Comparison of ENCODE assay signal across 11 cellular contexts in genomic region chr14:83706555-83706954, GRCh38.
A peak's percentile ranks its signal among the peaks of the same experiment; 100 is the strongest.
DNase-seq lines count a peak whose midpoint lies in the region; ATAC-seq and TF ChIP-seq lines count a peak whose summit lies in the region.
"Had no signal": no experiment of that assay in that cellular context is flagged by ENCODE, and none has a peak within 500 bp of the region (broad histone marks: within the 10 kb centered on the region; RNA-seq: fewer than 3 reads in every experiment).

No MANE protein-coding gene starts in this region.

- H4K20me1 ChIP-seq in neural cell (ENCODE audit: insufficient read depth), result no peaks in the 10 kb centered on the region

- H3K9ac ChIP-seq in neural cell (ENCODE audit: low read length), result no peak overlapping the region

- H3K4me2 ChIP-seq in neural cell (ENCODE audit: low read length), result no peak overlapping the region

- H3K36me3 ChIP-seq in ectodermal cell (ENCODE audit: control insufficient read depth, insufficient read depth, low read length), result no peaks in the 10 kb centered on the region
- no peaks in the 10 kb centered on the region for H3K36me3 ChIP-seq in neural cell (ENCODE audit: insufficient read depth, low read length)
- H3K36me3 ChIP-seq in Peyer's patch, result no peaks in the 10 kb centered on the region
- H3K36me3 ChIP-seq: right lobe of liver had no signal

- no peak for TF ChIP-seq RAD21 in neural cell (conservative IDR thresholded peaks at IDR 0.05)

- whole genome bisulfite sequencing in ectodermal cell, 2 experiments, result 7 to 12% methylated on average over 1 of the region's 1 CpG

- DNase-seq in DMS 273 treated with DMSO at 0.1 percent for 48 hours (lab: John Stamatoyannopoulos, UW), result peak; percentile 86
- peak; percentile 98 for DNase-seq in NCI-H1694 treated with DMSO at 0.1 percent for 48 hours (lab: John Stamatoyannopoulos, UW)
- no peak for DNase-seq in Peyer's patch
- no peak for DNase-seq in GM19240 (ENCODE audit: insufficient read length, low spot score)
- DNase-seq: activated naive CD4-positive, alpha-beta T cell treated with anti-CD3 and anti-CD28 coated beads, Interleukin-2, amount 10 ng/mL, durations not matched to agents 7 days and 5 days; right lobe of liver; SHP77 had no signal

- H3K9me3 ChIP-seq in ectodermal cell (ENCODE audit: control insufficient read depth, low read length) (no peaks in the 10 kb centered on the region), neural cell (ENCODE audit: low read length) (no peaks in the 10 kb centered on the region), Peyer's patch (no peaks in the 10 kb centered on the region)
- H3K9me3 ChIP-seq: right lobe of liver had no signal

- H3K27ac ChIP-seq in ectodermal cell (ENCODE audit: insufficient read depth, low read depth, low read length, poor library complexity, severe bottlenecking) (peak overlapping the region; percentile 37), neural cell (ENCODE audit: low read length) (no peak overlapping the region), Peyer's patch (no peak overlapping the region)
- H3K27ac ChIP-seq: right lobe of liver had no signal

- H2AFZ ChIP-seq in neural cell (ENCODE audit: low read depth, low read length), result no peak overlapping the region

- no peaks in the 10 kb centered on the region for H3F3A ChIP-seq in neural cell (ENCODE audit: insufficient read depth, low read length, poor library complexity, severe bottlenecking)

- TF ChIP-seq POLR2A in Peyer's patch (IDR thresholded peaks at IDR 0.05), result no peak

- H3K4me3 ChIP-seq in ectodermal cell (ENCODE audit: insufficient read depth, low read depth, low read length) (no peak overlapping the region), neural cell (ENCODE audit: low read length) (no peak overlapping the region), Peyer's patch (no peak overlapping the region)
- H3K4me3 ChIP-seq: right lobe of liver had no signal

- no peaks in the 10 kb centered on the region for H3K79me2 ChIP-seq in neural cell (replicated peaks; ENCODE audit: insufficient read depth, low read length)

- TF ChIP-seq EP300 in neural cell (conservative IDR thresholded peaks at IDR 0.05; ENCODE audit: poor library complexity, severe bottlenecking), result peak; percentile 58

- H3K27me3 ChIP-seq in ectodermal cell (ENCODE audit: control insufficient read depth, insufficient read depth, low read length, poor library complexity, severe bottlenecking) (no peaks in the 10 kb centered on the region), neural cell (ENCODE audit: insufficient read depth, low read depth, low read length) (no peaks in the 10 kb centered on the region), Peyer's patch (no peaks in the 10 kb centered on the region)
- H3K27me3 ChIP-seq: right lobe of liver had no signal

- H3K4me1 ChIP-seq in ectodermal cell (ENCODE audit: control insufficient read depth, insufficient read depth, low read length) (no peaks in the 10 kb centered on the region), Peyer's patch (no peaks in the 10 kb centered on the region)
- H3K4me1 ChIP-seq: right lobe of liver had no signal

- H3K9me2 ChIP-seq in neural cell (ENCODE audit: insufficient read depth, low read length), result no peaks in the 10 kb centered on the region

- TF ChIP-seq CTCF in neural cell (IDR thresholded peaks at IDR 0.05; ENCODE audit: poor library complexity, severe bottlenecking), result no peak
- TF ChIP-seq CTCF in Peyer's patch (IDR thresholded peaks at IDR 0.05), result no peak

- ATAC-seq in HG02981 (IDR thresholded peaks at IDR 0.05; ENCODE audit: unreplicated experiment) (no peak), GM21786 (IDR thresholded peaks at IDR 0.05; ENCODE audit: unreplicated experiment) (no peak)

TF ChIP-seq in neural cell, 6 proteins besides CTCF, POLR2A, EP300 and RAD21:
- TF ChIP-seq SMC3 (conservative IDR thresholded peaks at IDR 0.05; ENCODE audit: poor library complexity) (no peak), TAF1 (IDR thresholded peaks at IDR 0.05; ENCODE audit: low read depth) (no peak), MXI1 (conservative IDR thresholded peaks at IDR 0.05; ENCODE audit: poor library complexity, severe bottlenecking) (no peak), POLR2AphosphoS5 (IDR thresholded peaks at IDR 0.05) (no peak), EZH2 (IDR thresholded peaks at IDR 0.05; ENCODE audit: borderline replicate concordance, insufficient read depth, low read length, poor library complexity, severe bottlenecking) (no peak)
- TF ChIP-seq, protein P1, sequence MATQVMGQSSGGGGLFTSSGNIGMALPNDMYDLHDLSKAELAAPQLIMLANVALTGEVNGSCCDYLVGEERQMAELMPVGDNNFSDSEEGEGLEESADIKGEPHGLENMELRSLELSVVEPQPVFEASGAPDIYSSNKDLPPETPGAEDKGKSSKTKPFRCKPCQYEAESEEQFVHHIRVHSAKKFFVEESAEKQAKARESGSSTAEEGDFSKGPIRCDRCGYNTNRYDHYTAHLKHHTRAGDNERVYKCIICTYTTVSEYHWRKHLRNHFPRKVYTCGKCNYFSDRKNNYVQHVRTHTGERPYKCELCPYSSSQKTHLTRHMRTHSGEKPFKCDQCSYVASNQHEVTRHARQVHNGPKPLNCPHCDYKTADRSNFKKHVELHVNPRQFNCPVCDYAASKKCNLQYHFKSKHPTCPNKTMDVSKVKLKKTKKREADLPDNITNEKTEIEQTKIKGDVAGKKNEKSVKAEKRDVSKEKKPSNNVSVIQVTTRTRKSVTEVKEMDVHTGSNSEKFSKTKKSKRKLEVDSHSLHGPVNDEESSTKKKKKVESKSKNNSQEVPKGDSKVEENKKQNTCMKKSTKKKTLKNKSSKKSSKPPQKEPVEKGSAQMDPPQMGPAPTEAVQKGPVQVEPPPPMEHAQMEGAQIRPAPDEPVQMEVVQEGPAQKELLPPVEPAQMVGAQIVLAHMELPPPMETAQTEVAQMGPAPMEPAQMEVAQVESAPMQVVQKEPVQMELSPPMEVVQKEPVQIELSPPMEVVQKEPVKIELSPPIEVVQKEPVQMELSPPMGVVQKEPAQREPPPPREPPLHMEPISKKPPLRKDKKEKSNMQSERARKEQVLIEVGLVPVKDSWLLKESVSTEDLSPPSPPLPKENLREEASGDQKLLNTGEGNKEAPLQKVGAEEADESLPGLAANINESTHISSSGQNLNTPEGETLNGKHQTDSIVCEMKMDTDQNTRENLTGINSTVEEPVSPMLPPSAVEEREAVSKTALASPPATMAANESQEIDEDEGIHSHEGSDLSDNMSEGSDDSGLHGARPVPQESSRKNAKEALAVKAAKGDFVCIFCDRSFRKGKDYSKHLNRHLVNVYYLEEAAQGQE (IDR thresholded peaks at IDR 0.05; ENCODE audit: borderline replicate concordance), result no peak

Comparison
In these comparisons a context has a peak if more than half of its experiments do, and no peak if none do; other contexts are left out.
1. DNase-seq: peak in DMS 273 treated with DMSO at 0.1 percent for 48 hours (single experiment) and NCI-H1694 treated with DMSO at 0.1 percent for 48 hours (single experiment); none in Peyer's patch (0 of 3) and GM19240 (single experiment).